In genomic region chr10:931326-932318, GRCh38 we compare ENCODE assay signal across 8 cellular contexts. TPM values are rescaled to one million over a fixed set of nuclear protein-coding genes. Genes with fewer than 3 reads are reported as not detected.
DNase-seq lines count a peak whose midpoint lies in the region; ATAC-seq and TF ChIP-seq lines count a peak whose summit lies in the region.

LARP4B (minus strand) TSS chr10:931705; CDS start chr10:885721, 45,984 bp downstream.

- DNase-seq in GM12864 (ENCODE audit: low read depth) (peak; percentile 91), NCI-H1105 treated with DMSO at 0.1 percent for 48 hours (lab: John Stamatoyannopoulos, UW) (peak; percentile 88), SKM-1 treated with dmso at 0.1 percent for 144 hours (lab: John Stamatoyannopoulos, UW; ENCODE audit: unreplicated experiment) (peak; percentile 75), glomerular visceral epithelial cell (ENCODE audit: extremely low spot score) (peak; percentile 99), omental fat pad (ENCODE audit: low spot score) (peak; percentile 85)

- TF ChIP-seq CTCF in GM12864 (IDR thresholded peaks at IDR 0.05; ENCODE audit: low read depth, low read length, missing control alignments) (no peak), omental fat pad (IDR thresholded peaks at IDR 0.05) (no peak)

- peaks cover 4% of the 10 kb centered on the region for H3K36me3 Mint-ChIP-seq in activated naive CD8-positive, alpha-beta T cell

- ATAC-seq in HG02678 (IDR thresholded peaks at IDR 0.05; ENCODE audit: unreplicated experiment) (peak; percentile 91), omental fat pad (ENCODE audit: low FRiP score) (peak; percentile 99)

- peak within 1 kb of the TSS; percentile 99 for H3K4me3 Mint-ChIP-seq in activated naive CD8-positive, alpha-beta T cell

- peak within 1 kb of the TSS; percentile 77 for H3K4me3 ChIP-seq in GM12864 (ENCODE audit: low read depth, low read length)

- no peaks in the 10 kb centered on the region for H3K9me3 Mint-ChIP-seq in activated naive CD8-positive, alpha-beta T cell (ENCODE audit: low read depth)

- H3K4me1 Mint-ChIP-seq in activated naive CD8-positive, alpha-beta T cell (ENCODE audit: low read depth): peaks cover 39% of the 10 kb centered on the region

- peak within 1 kb of the TSS; percentile 97 for H3K27ac Mint-ChIP-seq in activated naive CD8-positive, alpha-beta T cell

- no peaks in the 10 kb centered on the region for H3K27me3 Mint-ChIP-seq in activated naive CD8-positive, alpha-beta T cell

- H3K27ac ChIP-seq in temporal lobe (ENCODE audit: low read depth, low read length): peak within 1 kb of the TSS; percentile 76

RNA-seq across cellular contexts. Expression of gene LARP4B, which starts in this region (rescaled TPM):
- total RNA-seq in omental fat pad: 100 to 1,000 TPM in 1 of 4 donors, 10 to 100 TPM in 3; 37.2 to 103 (median 54.7) TPM
- 30.0 TPM for total RNA-seq in temporal lobe

Comparison
In these comparisons a context has a peak if more than half of its experiments do, and no peak if none do; other contexts are left out.
1. Peak in every context shown above with its lines: DNase-seq, ATAC-seq, H3K4me3 ChIP-seq and H3K27ac ChIP-seq.